ENCODE assay signal across 1 cellular context in genomic region chr19:38304866-38305429, GRCh38.
TF ChIP-seq lines count a peak whose summit lies in the region.

No MANE protein-coding gene starts in this region.

TF ChIP-seq in A549, 52 proteins besides CTCF, POLR2A, EP300 and RAD21 (continued from another document):
- TF ChIP-seq BCL3 (IDR thresholded peaks at IDR 0.05): peak; percentile 97
- no peak for TF ChIP-seq RARB (CRISPR knock-in tag; IDR thresholded peaks at IDR 0.05)
- TF ChIP-seq, protein P1, sequence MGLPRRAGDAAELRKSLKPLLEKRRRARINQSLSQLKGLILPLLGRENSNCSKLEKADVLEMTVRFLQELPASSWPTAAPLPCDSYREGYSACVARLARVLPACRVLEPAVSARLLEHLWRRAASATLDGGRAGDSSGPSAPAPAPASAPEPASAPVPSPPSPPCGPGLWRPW (IDR thresholded peaks at IDR 0.05): no peak
- TF ChIP-seq, protein P2, sequence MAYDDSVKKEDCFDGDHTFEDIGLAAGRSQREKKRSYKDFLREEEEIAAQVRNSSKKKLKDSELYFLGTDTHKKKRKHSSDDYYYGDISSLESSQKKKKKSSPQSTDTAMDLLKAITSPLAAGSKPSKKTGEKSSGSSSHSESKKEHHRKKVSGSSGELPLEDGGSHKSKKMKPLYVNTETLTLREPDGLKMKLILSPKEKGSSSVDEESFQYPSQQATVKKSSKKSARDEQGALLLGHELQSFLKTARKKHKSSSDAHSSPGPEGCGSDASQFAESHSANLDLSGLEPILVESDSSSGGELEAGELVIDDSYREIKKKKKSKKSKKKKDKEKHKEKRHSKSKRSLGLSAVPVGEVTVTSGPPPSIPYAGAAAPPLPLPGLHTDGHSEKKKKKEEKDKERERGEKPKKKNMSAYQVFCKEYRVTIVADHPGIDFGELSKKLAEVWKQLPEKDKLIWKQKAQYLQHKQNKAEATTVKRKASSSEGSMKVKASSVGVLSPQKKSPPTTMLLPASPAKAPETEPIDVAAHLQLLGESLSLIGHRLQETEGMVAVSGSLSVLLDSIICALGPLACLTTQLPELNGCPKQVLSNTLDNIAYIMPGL (CRISPR knock-in tag; IDR thresholded peaks at IDR 0.05; ENCODE audit: borderline replicate concordance): no peak
- no peak for TF ChIP-seq FOSB (CRISPR knock-in tag; IDR thresholded peaks at IDR 0.05)
- TF ChIP-seq ZFP36 (IDR thresholded peaks at IDR 0.05; ENCODE audit: borderline replicate concordance, partially characterized antibody): no peak
- TF ChIP-seq, protein P3, sequence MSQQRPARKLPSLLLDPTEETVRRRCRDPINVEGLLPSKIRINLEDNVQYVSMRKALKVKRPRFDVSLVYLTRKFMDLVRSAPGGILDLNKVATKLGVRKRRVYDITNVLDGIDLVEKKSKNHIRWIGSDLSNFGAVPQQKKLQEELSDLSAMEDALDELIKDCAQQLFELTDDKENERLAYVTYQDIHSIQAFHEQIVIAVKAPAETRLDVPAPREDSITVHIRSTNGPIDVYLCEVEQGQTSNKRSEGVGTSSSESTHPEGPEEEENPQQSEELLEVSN (IDR thresholded peaks at IDR 0.05; ENCODE audit: borderline replicate concordance, low read depth): 0 out of 2 replicates have a peak, but pooled peaks have one; percentile 33
- no peak for TF ChIP-seq BHLHE40 (IDR thresholded peaks at IDR 0.05; ENCODE audit: low read depth, low read length)
- TF ChIP-seq ZC3H11A (IDR thresholded peaks at IDR 0.05): no peak
- no peak for TF ChIP-seq FOSL2 (IDR thresholded peaks at IDR 0.05)
- TF ChIP-seq FOSL2 (CRISPR knock-in tag; IDR thresholded peaks at IDR 0.05): no peak
- TF ChIP-seq, protein P4, sequence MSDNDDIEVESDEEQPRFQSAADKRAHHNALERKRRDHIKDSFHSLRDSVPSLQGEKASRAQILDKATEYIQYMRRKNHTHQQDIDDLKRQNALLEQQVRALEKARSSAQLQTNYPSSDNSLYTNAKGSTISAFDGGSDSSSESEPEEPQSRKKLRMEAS (IDR thresholded peaks at IDR 0.05): peak; percentile 98
- TF ChIP-seq NFE2L2 (conservative IDR thresholded peaks at IDR 0.05; ENCODE audit: low read length): no peak; the same call in 1 of the 2 replicates
- no peak for TF ChIP-seq RFX5 (IDR thresholded peaks at IDR 0.05)
- TF ChIP-seq JUNB (IDR thresholded peaks at IDR 0.05): no peak
- TF ChIP-seq HEYL (CRISPR knock-in tag; IDR thresholded peaks at IDR 0.05): no peak
- no peak; the same call in 1 of the 2 replicates for TF ChIP-seq POLR2AphosphoS2 (conservative IDR thresholded peaks at IDR 0.05; ENCODE audit: low read length)
- no peak for TF ChIP-seq HDAC2 (IDR thresholded peaks at IDR 0.05)
- TF ChIP-seq KDM1A (IDR thresholded peaks at IDR 0.05; ENCODE audit: low read depth): no peak
- no peak for TF ChIP-seq ZNF302 (CRISPR knock-in tag; IDR thresholded peaks at IDR 0.05)
- TF ChIP-seq SMC3 (IDR thresholded peaks at IDR 0.05): peak; percentile 38; the same call in 2 of the 3 replicates
- no peak for TF ChIP-seq FOXS1 (CRISPR knock-in tag; IDR thresholded peaks at IDR 0.05)
- TF ChIP-seq GATA3 (IDR thresholded peaks at IDR 0.05; ENCODE audit: borderline replicate concordance): peak; percentile 70
- peak; percentile 61 for TF ChIP-seq CHD2 (IDR thresholded peaks at IDR 0.05; ENCODE audit: low read length, partially characterized antibody)
- peak; percentile 96 for TF ChIP-seq MYC (IDR thresholded peaks at IDR 0.05; ENCODE audit: borderline replicate concordance, low read length)
- TF ChIP-seq RCOR1 (IDR thresholded peaks at IDR 0.05; ENCODE audit: low read depth, low read length): no peak
- TF ChIP-seq SREBF2 (IDR thresholded peaks at IDR 0.05): no peak
- TF ChIP-seq CHD4 (IDR thresholded peaks at IDR 0.05; ENCODE audit: borderline replicate concordance): no peak
- TF ChIP-seq, protein P5, sequence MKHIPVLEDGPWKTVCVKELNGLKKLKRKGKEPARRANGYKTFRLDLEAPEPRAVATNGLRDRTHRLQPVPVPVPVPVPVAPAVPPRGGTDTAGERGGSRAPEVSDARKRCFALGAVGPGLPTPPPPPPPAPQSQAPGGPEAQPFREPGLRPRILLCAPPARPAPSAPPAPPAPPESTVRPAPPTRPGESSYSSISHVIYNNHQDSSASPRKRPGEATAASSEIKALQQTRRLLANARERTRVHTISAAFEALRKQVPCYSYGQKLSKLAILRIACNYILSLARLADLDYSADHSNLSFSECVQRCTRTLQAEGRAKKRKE (CRISPR knock-in tag; IDR thresholded peaks at IDR 0.05; ENCODE audit: low read depth): no peak
- no peak for TF ChIP-seq NR3C1 (IDR thresholded peaks at IDR 0.05)
- TF ChIP-seq, protein P6, sequence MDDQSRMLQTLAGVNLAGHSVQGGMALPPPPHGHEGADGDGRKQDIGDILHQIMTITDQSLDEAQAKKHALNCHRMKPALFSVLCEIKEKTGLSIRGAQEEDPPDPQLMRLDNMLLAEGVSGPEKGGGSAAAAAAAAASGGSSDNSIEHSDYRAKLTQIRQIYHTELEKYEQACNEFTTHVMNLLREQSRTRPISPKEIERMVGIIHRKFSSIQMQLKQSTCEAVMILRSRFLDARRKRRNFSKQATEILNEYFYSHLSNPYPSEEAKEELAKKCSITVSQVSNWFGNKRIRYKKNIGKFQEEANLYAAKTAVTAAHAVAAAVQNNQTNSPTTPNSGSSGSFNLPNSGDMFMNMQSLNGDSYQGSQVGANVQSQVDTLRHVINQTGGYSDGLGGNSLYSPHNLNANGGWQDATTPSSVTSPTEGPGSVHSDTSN (IDR thresholded peaks at IDR 0.05): peak; percentile 88; the same call in 1 of the 2 replicates
- TF ChIP-seq CEBPB (IDR thresholded peaks at IDR 0.05): no peak; a peak in 1 of 4 replicates
- no peak for TF ChIP-seq REST (IDR thresholded peaks at IDR 0.05)
- TF ChIP-seq TFCP2L1 (CRISPR knock-in tag; IDR thresholded peaks at IDR 0.05): peak; percentile 91
- TF ChIP-seq USF2 (IDR thresholded peaks at IDR 0.05): peak; percentile 24; the same call in 1 of the 2 replicates
- TF ChIP-seq ESRRA (IDR thresholded peaks at IDR 0.05; ENCODE audit: borderline replicate concordance, low read length): no peak
- TF ChIP-seq RNF2 (IDR thresholded peaks at IDR 0.05; ENCODE audit: borderline replicate concordance, low read depth): no peak
- TF ChIP-seq EHF (CRISPR knock-in tag; IDR thresholded peaks at IDR 0.05): peak; percentile 10; the same call in 1 of the 2 replicates
- TF ChIP-seq MAZ (IDR thresholded peaks at IDR 0.05; ENCODE audit: borderline replicate concordance, low read depth, low read length): peak; percentile 72; the same call in 1 of the 2 replicates
- no peak for TF ChIP-seq CBX2 (IDR thresholded peaks at IDR 0.05; ENCODE audit: borderline replicate concordance, low read depth)
- no peak for TF ChIP-seq MAFK (IDR thresholded peaks at IDR 0.05; ENCODE audit: partially characterized antibody)
- TF ChIP-seq HOXA7 (CRISPR knock-in tag; IDR thresholded peaks at IDR 0.05): no peak
- TF ChIP-seq TP53 (CRISPR knock-in tag; IDR thresholded peaks at IDR 0.05): no peak
- TF ChIP-seq NPAS2 (CRISPR knock-in tag; IDR thresholded peaks at IDR 0.05; ENCODE audit: borderline replicate concordance): no peak
- no peak for TF ChIP-seq PHF8 (IDR thresholded peaks at IDR 0.05; ENCODE audit: borderline replicate concordance, low read depth)
- no peak for TF ChIP-seq EHMT2 (IDR thresholded peaks at IDR 0.05; ENCODE audit: low read depth)
- TF ChIP-seq HOXB13 (CRISPR knock-in tag; IDR thresholded peaks at IDR 0.05; ENCODE audit: low read depth): peak; percentile 56; the same call in 1 of the 2 replicates
- no peak for TF ChIP-seq CBX8 (IDR thresholded peaks at IDR 0.05)
- TF ChIP-seq HOXB5 (CRISPR knock-in tag; IDR thresholded peaks at IDR 0.05): peak; percentile 22; the same call in 1 of the 2 replicates
